8 cellular contexts compared by ENCODE assay signal in genomic region chr14:61461808-61462275, GRCh38.
DNase-seq lines count a peak whose midpoint lies in the region; ATAC-seq and TF ChIP-seq lines count a peak whose summit lies in the region.

No MANE protein-coding gene starts in this region.

- H3K4me3 ChIP-seq in AG04449 (ENCODE audit: low read depth, low read length): no peak overlapping the region
- H3K4me3 ChIP-seq in Peyer's patch: no peak overlapping the region
- no peak overlapping the region for H3K4me3 ChIP-seq in mammary epithelial cell (replicated peaks in 1 of 3; ENCODE audit: insufficient read depth in 1 of 3, low read depth in 2 of 3, low read length in 3 of 3)

- H3K9me3 ChIP-seq in Peyer's patch (no peaks in the 10 kb centered on the region), mammary epithelial cell (replicated peaks; ENCODE audit: insufficient read depth, low read length) (no peaks in the 10 kb centered on the region)

- no peak for ATAC-seq in GM21515 (IDR thresholded peaks at IDR 0.05; ENCODE audit: unreplicated experiment)

- TSS peak; percentile 52 for BruUV-seq in mammary epithelial cell (replicated peaks; lab: Mats Ljungman, UMichigan)

- H3K4me2 ChIP-seq in mammary epithelial cell (ENCODE audit: insufficient read depth, low read depth, low read length): peak overlapping the region; percentile 3

- H3K27ac ChIP-seq in Peyer's patch (no peak overlapping the region), mammary epithelial cell (ENCODE audit: insufficient read depth, low read depth, low read length) (peak overlapping the region; percentile 28)

- 50% methylated on average over 7 of the region's 7 CpGs for WGBS in mammary epithelial cell (ENCODE audit: low coverage, missing lambda C conversion rate)

- no peak overlapping the region for H2AFZ ChIP-seq in mammary epithelial cell (ENCODE audit: low read depth, low read length)

- peak overlapping the region; percentile 19 for H3K9ac ChIP-seq in mammary epithelial cell (ENCODE audit: insufficient read depth, low read length)

- no peaks in the 10 kb centered on the region for H3K36me3 ChIP-seq in Peyer's patch
- H3K36me3 ChIP-seq in mammary epithelial cell (ENCODE audit: insufficient read depth, low read length): no peaks in the 10 kb centered on the region

- no peak for DNase-seq in AG04449 (ENCODE audit: low read depth, low spot score)
- DNase-seq in ELF-1 (ENCODE audit: low read depth, low spot score): peak; percentile 66
- DNase-seq in Peyer's patch: no peak
- DNase-seq in mammary epithelial cell: peak; percentile 63
- peak; percentile 83 for DNase-seq in kidney tubule cell (ENCODE audit: low spot score)
- peak; percentile 96 for DNase-seq in superior temporal gyrus (ENCODE audit: extremely low spot score)

- intact Hi-C loops in mammary epithelial cell (cut with micrococcal nuclease): loop anchor here (1.0 to 5.0 kb wide), 6 partner anchors 268 to 665 kb away; partner anchors contain the start of gene SNAPC1

- TF ChIP-seq CTCF in AG04449 (IDR thresholded peaks at IDR 0.05; ENCODE audit: insufficient read depth, low read length, missing control alignments) (peak; percentile 30), LNCAP (IDR thresholded peaks at IDR 0.05) (peak; percentile 66), Peyer's patch (IDR thresholded peaks at IDR 0.05) (peak; percentile 71 to 98 (median 90)), mammary epithelial cell (conservative IDR thresholded peaks at IDR 0.05 in 1 of 2, IDR thresholded peaks at IDR 0.05 in 1 of 2; ENCODE audit: extremely low read depth in 1 of 2, insufficient read depth in 1 of 2, low read depth in 1 of 2, low read length in 2 of 2) (peak; percentile 53 to 59)

- peaks cover 0 to 9% (median 4%) of the 10 kb centered on the region in 4 donors for H3K4me1 ChIP-seq in Peyer's patch
- peaks cover 37% of the 10 kb centered on the region for H3K4me1 ChIP-seq in mammary epithelial cell (ENCODE audit: insufficient read depth, low read length)

- no peaks in the 10 kb centered on the region for H3K27me3 ChIP-seq in Peyer's patch
- H3K27me3 ChIP-seq in mammary epithelial cell (ENCODE audit: insufficient read depth, low read length): no peaks in the 10 kb centered on the region

- POLR2A ChIA-PET in AG04449 (lab: Yijun Ruan, JAX): interaction anchor here (0.9 kb wide), 1 partner anchor 233 kb away, joined by 3 read pairs; the partner anchor contains the start of gene HIF1A

- TF ChIP-seq POLR2A in Peyer's patch (IDR thresholded peaks at IDR 0.05): no peak

- CTCF ChIA-PET in AG04449 (lab: Yijun Ruan, JAX): interaction anchor here (0.7 to 5.6 kb wide), 33 partner anchors 8 to 664 kb away, joined by 3 to 127 read pairs (median 4); no protein-coding TSS in a partner anchor
- CTCF ChIA-PET in mammary epithelial cell (lab: Charles Lee; ENCODE audit: low non-redundant PET): interaction anchor here (0.6 to 0.7 kb wide), 2 partner anchors 76 to 233 kb away, joined by 4 to 5 read pairs; partner anchors contain the start of gene HIF1A

- dilution Hi-C loops in mammary epithelial cell (cut with HindIII; ENCODE audit: low sequenced_read_pairs): no loop called here

- in situ Hi-C loops in mammary epithelial cell (cut with MboI; ENCODE audit: low sequenced_read_pairs in 2 of 2): loop anchor here (10.0 to 25.0 kb wide), 2 partner anchors 273 to 650 kb away; no protein-coding TSS in a partner anchor

- no peaks in the 10 kb centered on the region for H4K20me1 ChIP-seq in mammary epithelial cell (ENCODE audit: insufficient read depth, low read length)

- no peaks in the 10 kb centered on the region for H3K79me2 ChIP-seq in mammary epithelial cell (ENCODE audit: insufficient read depth, low read length)

Comparison
In these comparisons a context has a peak if more than half of its experiments do, and no peak if none do; other contexts are left out.
1. DNase-seq: peak in ELF-1 (single experiment), mammary epithelial cell (single experiment), kidney tubule cell (single experiment) and superior temporal gyrus (single experiment); none in AG04449 (single experiment) and Peyer's patch (0 of 3).
2. CTCF ChIP-seq: peak in every context shown above with its lines; median percentile 90 in Peyer's patch; 66 in LNCAP; 56 in mammary epithelial cell; 30 in AG04449.